ENCODE assay signal across 1 cellular context in genomic region chr10:49076319-49076718, GRCh38.
TF ChIP-seq lines count a peak whose summit lies in the region.

No MANE protein-coding gene starts in this region.

TF ChIP-seq in GM23338, 12 proteins besides CTCF, POLR2A, EP300 and RAD21:
- TF ChIP-seq ZNF114 (CRISPR knock-in tag; IDR thresholded peaks at IDR 0.05) (no peak), NANOG (IDR thresholded peaks at IDR 0.05; ENCODE audit: borderline replicate concordance) (no peak), EZH2phosphoT487 (IDR thresholded peaks at IDR 0.05; ENCODE audit: unreplicated experiment) (no peak), ZNF331 (CRISPR knock-in tag; IDR thresholded peaks at IDR 0.05; ENCODE audit: low read depth) (no peak), JUNB (IDR thresholded peaks at IDR 0.05; ENCODE audit: unreplicated experiment) (no peak), POLR2AphosphoS5 (IDR thresholded peaks at IDR 0.05; ENCODE audit: low read depth) (no peak), CREB1 (CRISPR knock-in tag; IDR thresholded peaks at IDR 0.05; ENCODE audit: low read depth) (no peak), STAT1 (IDR thresholded peaks at IDR 0.05; ENCODE audit: unreplicated experiment) (no peak), ETS1 (IDR thresholded peaks at IDR 0.05) (no peak), REST (IDR thresholded peaks at IDR 0.05; ENCODE audit: unreplicated experiment) (no peak), EZH2 (IDR thresholded peaks at IDR 0.05; ENCODE audit: low read depth, unreplicated experiment) (no peak), ZNF462 (CRISPR knock-in tag; IDR thresholded peaks at IDR 0.05) (no peak)
